Comparison of ENCODE assay signal across 18 cellular contexts in the genomic region with DNA sequence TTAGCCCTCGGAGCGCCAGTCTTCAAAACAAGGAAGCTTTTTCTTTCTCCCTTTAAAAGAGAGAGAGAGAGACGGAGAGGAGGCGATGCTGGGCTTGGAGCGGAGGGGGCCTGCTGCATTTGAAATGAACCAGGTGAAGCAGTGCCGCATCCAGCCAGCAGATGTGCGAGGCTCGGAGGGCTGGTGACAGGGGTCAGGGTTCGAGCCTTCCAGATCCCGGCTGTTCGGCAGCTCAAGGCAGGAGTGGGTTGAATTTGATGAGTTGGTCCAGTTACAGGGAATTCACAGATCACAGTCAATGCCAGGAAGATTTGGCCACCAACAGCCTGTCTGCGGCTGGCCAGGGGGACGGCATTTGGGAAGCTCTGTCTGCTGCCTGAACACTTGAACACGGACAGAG. TPM values are rescaled to one million over a fixed set of nuclear protein-coding genes. Genes with fewer than 3 reads are reported as not detected.
DNase-seq lines count a peak whose midpoint lies in the region; ATAC-seq and TF ChIP-seq lines count a peak whose summit lies in the region.
"Had no signal": no experiment of that assay in that cellular context is flagged by ENCODE, and none has a peak within 500 bp of the region (broad histone marks: within the 10 kb centered on the region; RNA-seq: fewer than 3 reads in every experiment).

No MANE protein-coding gene starts in this region.

- 55 to 67% methylated on average over 14 of the region's 14 CpGs for WGBS in heart right ventricle, 2 donors

- H3K4me3 ChIP-seq in left ventricle myocardium inferior (peak overlapping the region; percentile 36), heart right ventricle (peak overlapping the region in 5 of 10 donors; percentile 12 to 27 (median 23)), thoracic aorta (peak overlapping the region; percentile 53)
- H3K4me3 ChIP-seq: lung, thyroid gland had no signal

- H3K4me3 Mint-ChIP-seq in naive B cell = peak overlapping the region in 6 of 8 donors; percentile 51 to 81 (median 72)
- H3K4me3 Mint-ChIP-seq: activated CD8-positive, alpha-beta T cell treated with anti-CD3 and anti-CD28 coated beads for 36 hours had no signal

- no peak overlapping the region for H3K27ac Mint-ChIP-seq in naive B cell
- H3K27ac Mint-ChIP-seq: activated CD8-positive, alpha-beta T cell treated with anti-CD3 and anti-CD28 coated beads for 36 hours; activated T-helper 2 cell treated with anti-CD3 and anti-CD28 coated beads, Interferon-gamma antibody, Interleukin-2, Interleukin-4, amounts not matched to agents 10 μg/mL and 5 μg/mL and 100 μg/mL, durations not matched to agents 14 hours and 24 hours and 36 hours had no signal

- H3K27ac ChIP-seq in left ventricle myocardium inferior (replicated peaks) = no peak overlapping the region
- H3K27ac ChIP-seq in heart right ventricle = no peak overlapping the region
- no peak overlapping the region for H3K27ac ChIP-seq in thoracic aorta
- H3K27ac ChIP-seq: esophagus squamous epithelium, thyroid gland had no signal

- H3K4me1 ChIP-seq in left ventricle myocardium inferior = peaks cover 21% of the 10 kb centered on the region
- peaks cover 0 to 16% (median 5%) of the 10 kb centered on the region in 9 donors for H3K4me1 ChIP-seq in heart right ventricle
- no peaks in the 10 kb centered on the region for H3K4me1 ChIP-seq in thoracic aorta (ENCODE audit: control insufficient read depth in 1 of 2, low read depth in 2 of 2)
- H3K4me1 ChIP-seq: thyroid gland had no signal

- H3K27me3 ChIP-seq in left ventricle myocardium inferior (ENCODE audit: low read depth) (no peaks in the 10 kb centered on the region), heart right ventricle (no peaks in the 10 kb centered on the region), thoracic aorta (replicated peaks; ENCODE audit: insufficient read depth) (no peaks in the 10 kb centered on the region)
- H3K27me3 ChIP-seq: thyroid gland had no signal

- peaks cover 0 to 4% (median 0%) of the 10 kb centered on the region in 7 donors for H3K9me3 Mint-ChIP-seq in naive B cell
- H3K9me3 Mint-ChIP-seq: activated CD8-positive, alpha-beta T cell treated with anti-CD3 and anti-CD28 coated beads for 36 hours; activated T-helper 2 cell treated with anti-CD3 and anti-CD28 coated beads, Interferon-gamma antibody, Interleukin-2, Interleukin-4, amounts not matched to agents 10 μg/mL and 5 μg/mL and 100 μg/mL, durations not matched to agents 14 hours and 24 hours and 36 hours had no signal

- H3K9me3 ChIP-seq in left ventricle myocardium inferior (replicated peaks) (peaks cover 6% of the 10 kb centered on the region), heart right ventricle (no peaks in the 10 kb centered on the region), thoracic aorta (no peaks in the 10 kb centered on the region)
- H3K9me3 ChIP-seq: esophagus squamous epithelium, thyroid gland had no signal

- intact Hi-C loops in left ventricle myocardium inferior (cut with micrococcal nuclease) = no loop called here
- intact Hi-C loops in heart right ventricle (cut with DNase I) = loop anchor here in 4 of 10 donors (5.0 to 10.0 kb wide), 5 partner anchors 93 to 506 kb away; no protein-coding TSS in a partner anchor

- H3K4me1 Mint-ChIP-seq in naive B cell = peaks cover 8 to 12% (median 10%) of the 10 kb centered on the region in 3 donors

- ATAC-seq in heart right ventricle (no peak), naive B cell (ENCODE audit: low read depth in 2 of 2) (no peak), thoracic aorta (ENCODE audit: insufficient number of reproducible peaks, low FRiP score, low read depth) (no peak)
- ATAC-seq: activated CD8-positive, alpha-beta T cell treated with anti-CD3 and anti-CD28 coated beads for 36 hours; Panc1 had no signal

- no peaks in the 10 kb centered on the region for H3K36me3 Mint-ChIP-seq in naive B cell

- DNase-seq in left ventricle myocardium inferior (no peak), heart right ventricle (no peak), cerebellar cortex (ENCODE audit: low spot score) (peak; percentile 21), naive B cell (no peak), thoracic aorta (ENCODE audit: low spot score) (no peak), hippocampal formation (lab: John Stamatoyannopoulos, UW) (no peak), NOMO-1 treated with DMSO at 0.1 percent for 48 hours (lab: John Stamatoyannopoulos, UW; ENCODE audit: unreplicated experiment) (no peak), cortex of kidney (lab: John Stamatoyannopoulos, UW) (no peak)
- DNase-seq: activated CD8-positive, alpha-beta T cell treated with anti-CD3 and anti-CD28 coated beads for 36 hours; aorta; dermis blood vessel endothelial cell; esophagus squamous epithelium; NCI-H187; NCI-H526 treated with DMSO at 0.1 percent for 48 hours; thyroid gland had no signal

- H3K27me3 Mint-ChIP-seq in naive B cell = peaks cover 3 to 18% (median 14%) of the 10 kb centered on the region in 3 donors
- H3K27me3 Mint-ChIP-seq: activated CD8-positive, alpha-beta T cell treated with anti-CD3 and anti-CD28 coated beads for 36 hours had no signal

- H3K36me3 ChIP-seq in left ventricle myocardium inferior (no peaks in the 10 kb centered on the region), heart right ventricle (no peaks in the 10 kb centered on the region), thoracic aorta (no peaks in the 10 kb centered on the region)
- H3K36me3 ChIP-seq: esophagus squamous epithelium, thyroid gland had no signal

- TF ChIP-seq CTCF in left ventricle myocardium inferior (IDR thresholded peaks at IDR 0.05; ENCODE audit: borderline replicate concordance) (no peak), heart right ventricle (IDR thresholded peaks at IDR 0.05) (no peak), thoracic aorta (IDR thresholded peaks at IDR 0.05) (no peak)

RNA-seq across cellular contexts. Expression of gene PTGR3, which starts 48.6 kb away (rescaled TPM):
- 77.3 TPM for total RNA-seq in left ventricle myocardium inferior
- 10 to 100 TPM; 48.5 to 71.3 (median 58.8) TPM for total RNA-seq in heart right ventricle
- 10 to 100 TPM; 10.0 to 19.2 TPM for polyA plus RNA-seq in heart right ventricle
- polyA plus RNA-seq in naive B cell (ENCODE audit: low read depth in 6 of 6) = 10 to 100 TPM; 14.7 to 36.8 (median 22.5) TPM
- total RNA-seq in thoracic aorta = 10 to 100 TPM; 11.2 to 21.7 TPM

RNA-seq across cellular contexts. Expression of gene TSHZ1, which starts 50.3 kb away (rescaled TPM):
- total RNA-seq in left ventricle myocardium inferior (24.6 TPM), heart right ventricle (10 to 100 TPM; 13.2 to 22.9 (median 18.3) TPM), thoracic aorta (10 to 100 TPM; 13.9 to 17.4 TPM)
- polyA plus RNA-seq in heart right ventricle (10 to 100 TPM in 1 of 2 donors, 1 to 10 TPM in 1; 4.8 to 10.7 TPM), naive B cell (ENCODE audit: low read depth in 6 of 6) (1 to 10 TPM in 5 of 6 donors, under 1 TPM in 1; 0.41 to 2.2 (median 1.7) TPM)
